Comparison of ENCODE assay signal across 10 cellular contexts in the genomic region with DNA sequence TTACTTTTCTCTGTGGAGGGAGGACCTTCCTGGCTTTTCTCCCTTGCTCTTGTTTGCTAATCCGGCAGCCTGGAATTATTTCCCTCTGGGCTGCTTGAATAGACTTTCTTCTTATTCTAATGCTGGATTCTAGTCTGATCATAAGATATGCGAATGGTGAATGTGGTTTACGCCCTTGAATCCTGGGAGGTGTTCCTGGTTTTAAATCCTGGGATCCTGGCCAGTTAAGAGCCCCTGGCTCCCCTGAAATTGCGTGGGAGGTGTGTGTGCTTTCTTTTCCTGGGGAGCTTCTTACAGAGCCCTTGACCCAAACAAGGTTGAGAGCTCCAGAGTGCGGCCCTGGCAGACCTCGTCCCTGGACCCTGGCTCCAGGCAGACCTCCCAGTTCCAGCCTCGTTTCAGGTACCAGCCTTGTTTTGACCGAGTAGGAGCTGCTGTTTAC. TPM values are rescaled to one million over a fixed set of nuclear protein-coding genes. Genes with fewer than 3 reads are reported as not detected.
A peak's percentile ranks its signal among the peaks of the same experiment; 100 is the strongest.
DNase-seq lines count a peak whose midpoint lies in the region; ATAC-seq, FAIRE-seq and TF ChIP-seq lines count a peak whose summit lies in the region.
"Had no signal": no experiment of that assay in that cellular context is flagged by ENCODE, and none has a peak within 500 bp of the region (broad histone marks: within the 10 kb centered on the region; RNA-seq: fewer than 3 reads in every experiment).

No MANE protein-coding gene starts in this region.

- H3K4me3 ChIP-seq in HUES6 (ENCODE audit: low read depth, low read length) (peak overlapping the region; percentile 75), small intestine (ENCODE audit: low read depth in 1 of 2, low read length in 2 of 2) (no peak overlapping the region), SJCRH30 (no peak overlapping the region)
- H3K4me3 ChIP-seq: GM12878 had no signal

- H3K4me3 Mint-ChIP-seq in MCF 10A (ENCODE audit: unreplicated experiment) = peak overlapping the region; percentile 80

- intact Hi-C loops in MCF 10A (cut with micrococcal nuclease) = loop anchor here (5.0 to 10.0 kb wide), 3 partner anchors 98 to 280 kb away; no protein-coding TSS in a partner anchor

- H3K27me3 ChIP-seq in HUES6 (ENCODE audit: control insufficient read depth, insufficient read depth, low read length) (peaks cover 22% of the 10 kb centered on the region), small intestine (ENCODE audit: control insufficient read depth in 2 of 2, insufficient read depth in 2 of 2, low read length in 2 of 2) (no peaks in the 10 kb centered on the region), SJCRH30 (no peaks in the 10 kb centered on the region)

- TF ChIP-seq CTCF in MCF 10A (IDR thresholded peaks at IDR 0.05; ENCODE audit: unreplicated experiment) = no peak

- H3K36me3 ChIP-seq in HUES6 (ENCODE audit: control insufficient read depth, insufficient read depth, low read length) = no peaks in the 10 kb centered on the region
- no peaks in the 10 kb centered on the region for H3K36me3 ChIP-seq in small intestine (ENCODE audit: control insufficient read depth in 2 of 2, insufficient read depth in 2 of 2, low read length in 2 of 2)
- H3K36me3 ChIP-seq in SJCRH30 = peaks cover 6% of the 10 kb centered on the region; the same call in 1 of the 2 replicates

- no peaks in the 10 kb centered on the region for H3K27me3 Mint-ChIP-seq in MCF 10A (ENCODE audit: insufficient read depth, unreplicated experiment)

- H3K4me1 Mint-ChIP-seq in MCF 10A (ENCODE audit: insufficient read depth, unreplicated experiment) = peaks cover 64% of the 10 kb centered on the region

- H3K4me1 ChIP-seq in HUES6 (ENCODE audit: control insufficient read depth, insufficient read depth, low read length) (peaks cover 65% of the 10 kb centered on the region), small intestine (ENCODE audit: control insufficient read depth in 2 of 2, insufficient read depth in 1 of 2, low read depth in 1 of 2, low read length in 1 of 2) (peaks cover 0 to 7% of the 10 kb centered on the region in 2 donors), SJCRH30 (peaks cover 39% of the 10 kb centered on the region)

- no peak for FAIRE-seq in small intestine (lab: Jason Lieb, UNC)
- FAIRE-seq: GM12878, islet of Langerhans had no signal

- no peak for ATAC-seq in HG02759 (IDR thresholded peaks at IDR 0.05; ENCODE audit: unreplicated experiment)
- ATAC-seq in GM21723 (IDR thresholded peaks at IDR 0.05; ENCODE audit: unreplicated experiment) = no peak
- ATAC-seq: GM12878 had no signal

- peak; percentile 73 for DNase-seq in MCF 10A (ENCODE audit: unreplicated experiment)
- peak; percentile 32 for DNase-seq in kidney tubule cell (ENCODE audit: low spot score)
- DNase-seq in small intestine = peak; percentile 41
- DNase-seq in SJCRH30 = no peak
- no peak for DNase-seq in NCI-H1694 (lab: John Stamatoyannopoulos, UW)

- H3K9me3 ChIP-seq in HUES6 (ENCODE audit: control insufficient read depth, insufficient read depth, low read depth, low read length) = no peaks in the 10 kb centered on the region
- H3K9me3 ChIP-seq in small intestine (ENCODE audit: control insufficient read depth, low read depth) = no peaks in the 10 kb centered on the region
- no peaks in the 10 kb centered on the region for H3K9me3 ChIP-seq in SJCRH30 (replicated peaks)

- H3K9me3 Mint-ChIP-seq in MCF 10A (ENCODE audit: unreplicated experiment) = no peaks in the 10 kb centered on the region

- H3K9ac ChIP-seq in HUES6 (ENCODE audit: low read length) = peak overlapping the region; percentile 11

- peak overlapping the region; percentile 80 for H3K27ac Mint-ChIP-seq in MCF 10A (ENCODE audit: low read depth, unreplicated experiment)

- CTCF ChIA-PET in MCF 10A (lab: Yijun Ruan, JAX) = interaction anchor here (0.6 to 2.4 kb wide), 5 partner anchors 151 to 410 kb away, joined by 3 to 6 read pairs (median 3); no protein-coding TSS in a partner anchor

- no peaks in the 10 kb centered on the region for H3K36me3 Mint-ChIP-seq in MCF 10A (ENCODE audit: insufficient read depth, unreplicated experiment)

- no TSS peak for BruUV-seq in MCF 10A (replicated peaks; lab: Mats Ljungman, UMichigan)

- 11 to 46% (median 32%) methylated on average over 8 of the region's 8 CpGs for WGBS in small intestine, 3 donors

- POLR2A ChIA-PET in MCF 10A (lab: Yijun Ruan, JAX) = interaction anchor here (0.8 to 7.2 kb wide), 9 partner anchors 9 to 142 kb away, joined by 3 to 98 read pairs (median 6); no protein-coding TSS in a partner anchor

- 0 out of 2 replicates have a peak overlapping the region, but pooled peaks have one; percentile 4 for H3K27ac ChIP-seq in HUES6 (ENCODE audit: low read depth, low read length)
- peak overlapping the region in 1 of 2 donors; percentile 91 for H3K27ac ChIP-seq in small intestine (ENCODE audit: low read depth in 1 of 2, low read length in 1 of 2)
- no peak overlapping the region for H3K27ac ChIP-seq in SJCRH30

RNA-seq across cellular contexts. Expression of gene SH3BP4, which starts 2.8 kb away (rescaled TPM):
- 57.6 and 59.7 TPM in 2 replicates for total RNA-seq in MCF 10A (2022)
- 10 to 100 TPM in 1 of 3 donors, 1 to 10 TPM in 2; 3.6 to 36.7 (median 5.1) TPM for polyA plus RNA-seq in small intestine
- 32.9 and 35.5 TPM in 2 replicates for total RNA-seq in SJCRH30 (2014; rRNA removed; shearing (Covaris generic))

Comparison
In these comparisons a context has a peak if more than half of its experiments do, and no peak if none do; other contexts are left out.
1. DNase-seq: peak in MCF 10A (single experiment), kidney tubule cell (single experiment) and small intestine (single experiment); none in SJCRH30 (0 of 2) and NCI-H1694 (single experiment).